Comparison of ENCODE assay signal across 39 cellular contexts in genomic region chr11:64459609-64460008, GRCh38.
"Had no signal": no experiment of that assay in that cellular context is flagged by ENCODE, and none has a peak within 500 bp of the region (broad histone marks: within the 10 kb centered on the region; RNA-seq: fewer than 3 reads in every experiment).

No MANE protein-coding gene starts in this region.

- H3K27me3 Mint-ChIP-seq: activated CD4-positive, alpha-beta T cell treated with anti-CD3 and anti-CD28 coated beads for 36 hours; activated CD4-positive, alpha-beta T cell treated with anti-CD3 and anti-CD28 coated beads, Interleukin-2, amount 10 ng/mL, durations not matched to agents 7 days and 5 days; activated naive CD8-positive, alpha-beta T cell; activated naive CD8-positive, alpha-beta T cell treated with anti-CD3 and anti-CD28 coated beads, Interleukin-2, amount 50 U/mL, for 24 hours; activated T-helper 17 cell treated with anti-CD3 and anti-CD28 coated beads, Interleukin-2, amount 50 U/mL, for 72 hours had no signal

- DNase-seq: activated CD4-positive, alpha-beta memory T cell treated with anti-CD3 and anti-CD28 coated beads, Interleukin-2, amount 10 ng/mL, durations not matched to agents 7 days and 5 days; activated CD4-positive, alpha-beta T cell treated with anti-CD3 and anti-CD28 coated beads for 1 hour; activated CD4-positive, alpha-beta T cell treated with anti-CD3 and anti-CD28 coated beads for 36 hours; activated CD4-positive, alpha-beta T cell treated with anti-CD3 and anti-CD28 coated beads for 48 hours; activated CD4-positive, alpha-beta T cell treated with anti-CD3 and anti-CD28 coated beads, Interleukin-2, amount 10 ng/mL, durations not matched to agents 7 days and 5 days; activated CD4-positive, alpha-beta T cell treated with anti-CD3 and anti-CD28 coated beads, Interleukin-2, amount 50 U/mL, for 48 hours; activated CD4-positive, CD25-positive, alpha-beta regulatory T cell; activated CD8-positive, alpha-beta memory T cell treated with anti-CD3 and anti-CD28 coated beads, Interleukin-2, amount 50 U/mL, for 4 hours; activated CD8-positive, alpha-beta T cell treated with anti-CD3 and anti-CD28 coated beads, Interleukin-2, amount 10 ng/mL, durations not matched to agents 7 days and 5 days; activated naive CD4-positive, alpha-beta T cell treated with anti-CD3 and anti-CD28 coated beads, Interleukin-2, amount 10 ng/mL, durations not matched to agents 7 days and 5 days; activated naive CD4-positive, alpha-beta T cell treated with Interleukin-2 at 50 U/mL for 16 hours; activated naive CD8-positive, alpha-beta T cell treated with anti-CD3 and anti-CD28 coated beads, Interleukin-2, amount 50 U/mL, for 24 hours; activated T-cell treated with anti-CD3 and anti-CD28 coated beads for 4 hours; activated T-cell treated with anti-CD3 and anti-CD28 coated beads, Interleukin-2, amount 50 U/mL, for 1 hour; activated T-cell treated with anti-CD3 and anti-CD28 coated beads, Interleukin-2, amount 50 U/mL, for 4 hours; activated T-cell treated with anti-CD3 and anti-CD28 coated beads, Interleukin-2, amount 50 U/mL, for 72 hours; amygdala; anterior cingulate cortex; caudate nucleus; cerebellar nuclear complex; T-helper 1 cell; T-helper 2 cell; T-helper 9 cell; WERI-Rb-1 had no signal

- FAIRE-seq: bronchial epithelial cell, TTC549 had no signal

- H3K36me3 ChIP-seq: ascending aorta, cardiac muscle cell, WERI-Rb-1 had no signal

- H3K27ac ChIP-seq: ascending aorta, cardiac muscle cell, WERI-Rb-1 had no signal

- H3K9me3 ChIP-seq: ascending aorta had no signal

- H3K4me3 Mint-ChIP-seq: activated CD4-positive, alpha-beta memory T cell treated with anti-CD3 and anti-CD28 coated beads, Interleukin-2, amount 10 ng/mL, durations not matched to agents 7 days and 5 days; activated CD4-positive, alpha-beta T cell treated with anti-CD3 and anti-CD28 coated beads for 36 hours; activated CD4-positive, alpha-beta T cell treated with anti-CD3 and anti-CD28 coated beads, Interleukin-2, amount 10 ng/mL, durations not matched to agents 7 days and 5 days; activated CD8-positive, alpha-beta T cell treated with anti-CD3 and anti-CD28 coated beads, Interleukin-2, amount 10 ng/mL, durations not matched to agents 7 days and 5 days; activated naive CD4-positive, alpha-beta T cell treated with anti-CD3 and anti-CD28 coated beads, Interleukin-2, amount 10 ng/mL, durations not matched to agents 7 days and 5 days; activated naive CD4-positive, alpha-beta T cell treated with anti-CD3 and anti-CD28 coated beads, Interleukin-2, amount 50 U/mL, for 24 hours; activated naive CD8-positive, alpha-beta T cell; activated naive CD8-positive, alpha-beta T cell treated with anti-CD3 and anti-CD28 coated beads, Interleukin-2, amount 10 ng/mL, durations not matched to agents 7 days and 5 days; activated naive CD8-positive, alpha-beta T cell treated with anti-CD3 and anti-CD28 coated beads, Interleukin-2, amount 50 U/mL, for 24 hours; activated T-cell treated with anti-CD3 and anti-CD28 coated beads, Interleukin-2, amount 50 U/mL, for 4 hours; activated T-cell treated with anti-CD3 and anti-CD28 coated beads, Interleukin-2, amount 50 U/mL, for 72 hours; activated T-helper 1 cell treated with anti-CD3 and anti-CD28 coated beads, Interleukin-12 subunit alpha, Interleukin-12 subunit beta, Interleukin-2, Interleukin-4 antibody, amounts not matched to agents 30 ng/mL and 10 ng/mL and 1 ng/mL, durations not matched to agents 14 hours and 24 hours and 36 hours; activated T-helper 17 cell treated with anti-CD3 and anti-CD28 coated beads, Interleukin-2, amount 50 U/mL, for 72 hours; brain; central memory CD8-positive, alpha-beta T cell; T-helper 1 cell treated with Interleukin-12 subunit alpha and Interleukin-12 subunit beta and Interleukin-4 antibody, amounts not matched to agents 30 μg/mL and 1 μg/mL, for 36 hours; T-helper 2 cell treated with Interferon-gamma antibody and Interleukin-4, amounts not matched to agents 5 μg/mL and 100 μg/mL, for 36 hours; WTC11 had no signal

- H3K27ac Mint-ChIP-seq: activated CD4-positive, alpha-beta memory T cell treated with anti-CD3 and anti-CD28 coated beads, Interleukin-2, amount 10 ng/mL, durations not matched to agents 7 days and 5 days; activated CD4-positive, alpha-beta T cell treated with anti-CD3 and anti-CD28 coated beads for 36 hours; activated CD4-positive, alpha-beta T cell treated with anti-CD3 and anti-CD28 coated beads, Interleukin-2, amount 10 ng/mL, durations not matched to agents 7 days and 5 days; activated CD8-positive, alpha-beta T cell treated with anti-CD3 and anti-CD28 coated beads, Interleukin-2, amount 10 ng/mL, durations not matched to agents 7 days and 5 days; activated naive CD4-positive, alpha-beta T cell treated with anti-CD3 and anti-CD28 coated beads, Interleukin-2, amount 10 ng/mL, durations not matched to agents 7 days and 5 days; activated naive CD4-positive, alpha-beta T cell treated with anti-CD3 and anti-CD28 coated beads, Interleukin-2, amount 50 U/mL, for 24 hours; activated naive CD8-positive, alpha-beta T cell; activated naive CD8-positive, alpha-beta T cell treated with anti-CD3 and anti-CD28 coated beads, Interleukin-2, amount 10 ng/mL, durations not matched to agents 7 days and 5 days; activated naive CD8-positive, alpha-beta T cell treated with anti-CD3 and anti-CD28 coated beads, Interleukin-2, amount 50 U/mL, for 24 hours; activated T-cell treated with anti-CD3 and anti-CD28 coated beads, Interleukin-2, amount 50 U/mL, for 72 hours; activated T-helper 1 cell treated with anti-CD3 and anti-CD28 coated beads, Interleukin-12 subunit alpha, Interleukin-12 subunit beta, Interleukin-2, Interleukin-4 antibody, amounts not matched to agents 30 ng/mL and 10 ng/mL and 1 ng/mL, durations not matched to agents 14 hours and 24 hours and 36 hours; activated T-helper 17 cell treated with anti-CD3 and anti-CD28 coated beads, Interleukin-2, amount 50 U/mL, for 72 hours; brain; T-helper 1 cell treated with Interleukin-12 subunit alpha and Interleukin-12 subunit beta and Interleukin-4 antibody, amounts not matched to agents 30 μg/mL and 1 μg/mL, for 36 hours; T-helper 2 cell treated with Interferon-gamma antibody and Interleukin-4, amounts not matched to agents 5 μg/mL and 100 μg/mL, for 36 hours; WTC11 had no signal

- ATAC-seq: activated CD4-positive, alpha-beta T cell treated with anti-CD3 and anti-CD28 coated beads for 36 hours; activated CD4-positive, CD25-positive, alpha-beta regulatory T cell treated with anti-CD3 and anti-CD28 coated beads, Interleukin-2, amount 50 U/mL, for 24 hours; activated CD8-positive, alpha-beta T cell treated with anti-CD3 and anti-CD28 coated beads, Interleukin-2, amount 10 ng/mL, durations not matched to agents 7 days and 5 days; activated naive CD8-positive, alpha-beta T cell treated with anti-CD3 and anti-CD28 coated beads, Interleukin-2, amount 50 U/mL, for 24 hours; activated T-cell treated with anti-CD3 and anti-CD28 coated beads, Interleukin-2, amount 50 U/mL, for 4 hours; activated T-cell treated with anti-CD3 and anti-CD28 coated beads, Interleukin-2, amount 50 U/mL, for 72 hours; activated T-helper 17 cell treated with anti-CD3 and anti-CD28 coated beads, Interleukin-2, amount 50 U/mL, for 72 hours had no signal

- H3K27me3 ChIP-seq: ascending aorta, cardiac muscle cell had no signal

- H3K36me3 Mint-ChIP-seq: activated naive CD4-positive, alpha-beta T cell treated with anti-CD3 and anti-CD28 coated beads, Interleukin-2, amount 10 ng/mL, durations not matched to agents 7 days and 5 days; activated naive CD4-positive, alpha-beta T cell treated with anti-CD3 and anti-CD28 coated beads, Interleukin-2, amount 50 U/mL, for 24 hours; activated naive CD8-positive, alpha-beta T cell; activated naive CD8-positive, alpha-beta T cell treated with anti-CD3 and anti-CD28 coated beads, Interleukin-2, amount 10 ng/mL, durations not matched to agents 7 days and 5 days; brain; WTC11 had no signal

- H3K4me1 ChIP-seq: ascending aorta had no signal

- H3K4me3 ChIP-seq: ascending aorta, cardiac muscle cell had no signal

- H3K9me3 Mint-ChIP-seq: activated CD4-positive, alpha-beta memory T cell treated with anti-CD3 and anti-CD28 coated beads, Interleukin-2, amount 10 ng/mL, durations not matched to agents 7 days and 5 days; activated CD4-positive, alpha-beta T cell treated with anti-CD3 and anti-CD28 coated beads, Interleukin-2, amount 10 ng/mL, durations not matched to agents 7 days and 5 days; activated naive CD4-positive, alpha-beta T cell treated with anti-CD3 and anti-CD28 coated beads, Interleukin-2, amount 10 ng/mL, durations not matched to agents 7 days and 5 days; activated naive CD4-positive, alpha-beta T cell treated with anti-CD3 and anti-CD28 coated beads, Interleukin-2, amount 50 U/mL, for 24 hours; activated naive CD8-positive, alpha-beta T cell treated with anti-CD3 and anti-CD28 coated beads, Interleukin-2, amount 10 ng/mL, durations not matched to agents 7 days and 5 days; activated naive CD8-positive, alpha-beta T cell treated with anti-CD3 and anti-CD28 coated beads, Interleukin-2, amount 50 U/mL, for 24 hours; activated T-cell treated with anti-CD3 and anti-CD28 coated beads, Interleukin-2, amount 50 U/mL, for 4 hours; activated T-cell treated with anti-CD3 and anti-CD28 coated beads, Interleukin-2, amount 50 U/mL, for 72 hours; activated T-helper 1 cell treated with anti-CD3 and anti-CD28 coated beads, Interleukin-12 subunit alpha, Interleukin-12 subunit beta, Interleukin-2, Interleukin-4 antibody, amounts not matched to agents 30 ng/mL and 10 ng/mL and 1 ng/mL, durations not matched to agents 14 hours and 24 hours and 36 hours; activated T-helper 17 cell treated with anti-CD3 and anti-CD28 coated beads, Interleukin-2, amount 50 U/mL, for 72 hours; central memory CD8-positive, alpha-beta T cell; T-helper 1 cell treated with Interleukin-12 subunit alpha and Interleukin-12 subunit beta and Interleukin-4 antibody, amounts not matched to agents 30 μg/mL and 1 μg/mL, for 36 hours; T-helper 2 cell treated with Interferon-gamma antibody and Interleukin-4, amounts not matched to agents 5 μg/mL and 100 μg/mL, for 36 hours; WTC11 had no signal

- H3K4me1 Mint-ChIP-seq: activated CD4-positive, alpha-beta memory T cell treated with anti-CD3 and anti-CD28 coated beads, Interleukin-2, amount 10 ng/mL, durations not matched to agents 7 days and 5 days; activated CD4-positive, alpha-beta T cell treated with anti-CD3 and anti-CD28 coated beads for 36 hours; activated CD4-positive, alpha-beta T cell treated with anti-CD3 and anti-CD28 coated beads, Interleukin-2, amount 10 ng/mL, durations not matched to agents 7 days and 5 days; activated naive CD4-positive, alpha-beta T cell treated with anti-CD3 and anti-CD28 coated beads, Interleukin-2, amount 10 ng/mL, durations not matched to agents 7 days and 5 days; activated naive CD4-positive, alpha-beta T cell treated with anti-CD3 and anti-CD28 coated beads, Interleukin-2, amount 50 U/mL, for 24 hours; activated naive CD8-positive, alpha-beta T cell treated with anti-CD3 and anti-CD28 coated beads, Interleukin-2, amount 10 ng/mL, durations not matched to agents 7 days and 5 days; activated naive CD8-positive, alpha-beta T cell treated with anti-CD3 and anti-CD28 coated beads, Interleukin-2, amount 50 U/mL, for 24 hours; activated T-helper 17 cell treated with anti-CD3 and anti-CD28 coated beads, Interleukin-2, amount 50 U/mL, for 72 hours; central memory CD8-positive, alpha-beta T cell had no signal
